8 cellular contexts compared by ENCODE assay signal in genomic region chr6:116369540-116370327, GRCh38. TPM values are rescaled to one million over a fixed set of nuclear protein-coding genes. Genes with fewer than 3 reads are reported as not detected.
DNase-seq lines count a peak whose midpoint lies in the region; ATAC-seq, FAIRE-seq and TF ChIP-seq lines count a peak whose summit lies in the region.

No MANE protein-coding gene starts in this region.

- H3K36me3 ChIP-seq in BJ (ENCODE audit: control insufficient read depth, insufficient read depth, low read length) = no peaks in the 10 kb centered on the region

- DNase-seq in BJ (ENCODE audit: low read depth) (no peak), astrocyte of the spinal cord (ENCODE audit: low read depth, low spot score) (peak; percentile 18), cerebellar nuclear complex (lab: John Stamatoyannopoulos, UW) (no peak), GM13977 (ENCODE audit: low spot score) (no peak), urothelium cell line (ENCODE audit: low spot score) (no peak)

- TF ChIP-seq CTCF in BJ (IDR thresholded peaks at IDR 0.05; ENCODE audit: insufficient read depth, low read depth, low read length) (no peak), astrocyte of the spinal cord (IDR thresholded peaks at IDR 0.05; ENCODE audit: low read depth, low read length) (no peak), GM13977 (IDR thresholded peaks at IDR 0.05; ENCODE audit: extremely low read depth, insufficient read depth, missing control alignments) (no peak)

- H3K4me3 ChIP-seq in BJ (ENCODE audit: low read depth, low read length) (peak overlapping the region; percentile 75), astrocyte of the spinal cord (ENCODE audit: low read depth, low read length) (peak overlapping the region; percentile 61), mononuclear cell (ENCODE audit: low read length) (peak overlapping the region; percentile 57)

- H3K9me3 ChIP-seq in mononuclear cell (ENCODE audit: low read depth, low read length) = no peaks in the 10 kb centered on the region

- CTCF ChIA-PET in BJ (lab: Yijun Ruan, JAX) = interaction anchor here (1.2 to 3.4 kb wide), 3 partner anchors 8 to 82 kb away, joined by 3 to 16 read pairs (median 3); no protein-coding TSS in a partner anchor

- no peak for FAIRE-seq in urothelium cell line (lab: Jason Lieb, UNC)

- POLR2A ChIA-PET in BJ (lab: Charles Lee) = no interaction called here

- in situ Hi-C loops in astrocyte of the spinal cord (cut with HindIII; ENCODE audit: low sequenced_read_pairs) (no loop called here), GM13977 (cut with MboI; ENCODE audit: low pct_unique_long_range_greater_than_20kb, low sequenced_read_pairs, unreplicated experiment) (no loop called here)

- ATAC-seq in GM19025 (IDR thresholded peaks at IDR 0.05; ENCODE audit: low read depth, unreplicated experiment) (peak; percentile 22), HG03159 (IDR thresholded peaks at IDR 0.05; ENCODE audit: unreplicated experiment) (peak; percentile 44)

- H3K4me1 ChIP-seq in mononuclear cell (ENCODE audit: insufficient read depth, low read length) = peaks cover 58% of the 10 kb centered on the region

- H3K27me3 ChIP-seq in BJ (ENCODE audit: control insufficient read depth, insufficient read depth, low read length) = no peaks in the 10 kb centered on the region
- H3K27me3 ChIP-seq in mononuclear cell (ENCODE audit: insufficient read depth, low read length) = peaks cover 2% of the 10 kb centered on the region

RNA-seq across cellular contexts. Expression of gene DSE, which starts 1.0 kb away (rescaled TPM):
- 82.1 and 109 TPM in 2 replicates for polyA plus RNA-seq in BJ (2011; rRNA removed)
- 68.6 and 85.1 TPM in 2 replicates for polyA minus RNA-seq in BJ (2011; rRNA and poly(A)+ RNA removed)
- total RNA-seq in mononuclear cell = 98.8 TPM
